Comparison of ENCODE assay signal across 14 cellular contexts in the genomic region with DNA sequence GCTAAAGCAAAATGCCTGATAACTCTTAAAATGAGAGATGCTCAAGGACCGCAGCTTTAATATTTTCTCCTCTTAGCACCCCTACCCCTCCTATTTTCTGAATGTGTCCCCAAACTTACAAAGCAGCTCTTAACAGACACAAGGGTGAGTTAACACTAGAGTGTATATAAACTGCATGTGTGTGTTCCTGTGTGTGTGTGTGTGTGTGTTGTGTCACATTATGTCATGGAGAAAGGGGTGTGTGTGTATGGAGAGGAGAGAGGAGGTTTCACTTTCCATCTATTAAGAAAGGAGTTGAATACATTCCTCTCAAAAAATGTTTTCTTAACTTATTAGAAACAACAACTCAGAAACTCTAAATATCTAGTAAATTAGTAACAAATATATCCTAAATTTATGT. TPM values are rescaled to one million over a fixed set of nuclear protein-coding genes. Genes with fewer than 3 reads are reported as not detected.
DNase-seq lines count a peak whose midpoint lies in the region; ATAC-seq and TF ChIP-seq lines count a peak whose summit lies in the region.
"Had no signal": no experiment of that assay in that cellular context is flagged by ENCODE, and none has a peak within 500 bp of the region (broad histone marks: within the 10 kb centered on the region; RNA-seq: fewer than 3 reads in every experiment).

No MANE protein-coding gene starts in this region.

- H3K36me3 ChIP-seq in HUES64 (ENCODE audit: insufficient read depth, low read length) (no peaks in the 10 kb centered on the region; the same call in 1 of the 2 replicates), smooth muscle cell (ENCODE audit: low read depth) (no peaks in the 10 kb centered on the region)

- H3K4me1 ChIP-seq in HUES64 (ENCODE audit: insufficient read depth, low read length) (peaks cover 35% of the 10 kb centered on the region), smooth muscle cell (ENCODE audit: low read depth) (peaks cover 14% of the 10 kb centered on the region)

- no peaks in the 10 kb centered on the region for H3K79me2 ChIP-seq in smooth muscle cell (ENCODE audit: low read depth)

- H3K9ac ChIP-seq in HUES64 (ENCODE audit: low read depth, low read length): no peak overlapping the region; the same call in 1 of the 2 replicates
- H3K9ac ChIP-seq in smooth muscle cell (ENCODE audit: low read depth): no peak overlapping the region

- H3K4me1 Mint-ChIP-seq in brain (peaks cover 63% of the 10 kb centered on the region), natural killer cell (no peaks in the 10 kb centered on the region)
- H3K4me1 Mint-ChIP-seq: activated CD4-positive, alpha-beta T cell treated with anti-CD3 and anti-CD28 coated beads, Interleukin-2, amount 10 ng/mL, durations not matched to agents 24 days and 14 days had no signal

- ATAC-seq in natural killer cell (no peak), HG03571 (IDR thresholded peaks at IDR 0.05; ENCODE audit: unreplicated experiment) (no peak)

- H3K27me3 Mint-ChIP-seq in brain (peaks cover 14% of the 10 kb centered on the region), natural killer cell (ENCODE audit: low read depth in 2 of 2) (no peaks in the 10 kb centered on the region)

- H3K4me3 Mint-ChIP-seq in brain (peak overlapping the region; percentile 91 to 97 (median 96)), natural killer cell (no peak overlapping the region)
- H3K4me3 Mint-ChIP-seq: activated CD4-positive, alpha-beta T cell treated with anti-CD3 and anti-CD28 coated beads, Interleukin-2, amount 10 ng/mL, durations not matched to agents 24 days and 14 days had no signal

- intact Hi-C loops in natural killer cell (cut with micrococcal nuclease): no loop called here

- DNase-seq in smooth muscle cell (lab: John Stamatoyannopoulos, UW; ENCODE audit: unreplicated experiment) (no peak), natural killer cell (no peak), SK-N-DZ (ENCODE audit: low spot score) (no peak)
- DNase-seq: activated CD4-positive, alpha-beta T cell treated with anti-CD3 and anti-CD28 coated beads, Interleukin-2, amount 10 ng/mL, durations not matched to agents 24 days and 14 days; cortex of kidney; DMS153; hippocampal formation; MM.1S; NCI-H774; small intestine had no signal

- TF ChIP-seq CTCF in brain (conservative IDR thresholded peaks at IDR 0.05) (no peak), smooth muscle cell (IDR thresholded peaks at IDR 0.05; ENCODE audit: borderline replicate concordance, insufficient read depth, poor library complexity, severe bottlenecking) (no peak), natural killer cell (IDR thresholded peaks at IDR 0.05) (no peak)

- no peak overlapping the region for H2AFZ ChIP-seq in smooth muscle cell (ENCODE audit: low read depth)

- H4K20me1 ChIP-seq in smooth muscle cell (ENCODE audit: low read depth): no peaks in the 10 kb centered on the region

- 82% methylated on average over 1 of the region's 1 CpG for WGBS in HUES64
- WGBS in smooth muscle cell (ENCODE audit: low lambda C conversion rate): 97% methylated on average over 1 of the region's 1 CpG

- peak overlapping the region; percentile 91 for H3K4me2 ChIP-seq in smooth muscle cell

- H3K4me3 ChIP-seq in HUES64 (ENCODE audit: low read length): peak overlapping the region; percentile 80
- H3K4me3 ChIP-seq in iPS-11a (ENCODE audit: low read depth, low read length): peak overlapping the region; percentile 63
- peak overlapping the region; percentile 54 for H3K4me3 ChIP-seq in smooth muscle cell

- no peak overlapping the region for H3K27ac ChIP-seq in HUES64 (ENCODE audit: low read depth, low read length)
- no peak overlapping the region for H3K27ac ChIP-seq in smooth muscle cell (ENCODE audit: low read depth)

- H3K27ac Mint-ChIP-seq in brain: peak overlapping the region; percentile 92 to 97 (median 97)
- H3K27ac Mint-ChIP-seq in natural killer cell: no peak overlapping the region
- H3K27ac Mint-ChIP-seq: activated CD4-positive, alpha-beta T cell treated with anti-CD3 and anti-CD28 coated beads, Interleukin-2, amount 10 ng/mL, durations not matched to agents 24 days and 14 days had no signal

- H3K27me3 ChIP-seq in HUES64 (ENCODE audit: insufficient read depth, low read length): peaks cover 17% of the 10 kb centered on the region; the same call in 1 of the 2 replicates
- peaks cover 11% of the 10 kb centered on the region for H3K27me3 ChIP-seq in smooth muscle cell (ENCODE audit: low read depth)

- H3K36me3 Mint-ChIP-seq in brain: peaks cover 31% of the 10 kb centered on the region
- no peaks in the 10 kb centered on the region for H3K36me3 Mint-ChIP-seq in natural killer cell

- H3F3A ChIP-seq in smooth muscle cell (ENCODE audit: low read depth): no peaks in the 10 kb centered on the region

- no peaks in the 10 kb centered on the region for H3K9me3 ChIP-seq in HUES64 (ENCODE audit: insufficient read depth, low read depth, low read length)
- peaks cover 6% of the 10 kb centered on the region for H3K9me3 ChIP-seq in smooth muscle cell (replicated peaks; ENCODE audit: low read depth)

- H3K9me3 Mint-ChIP-seq in brain: peaks cover 4 to 18% (median 15%) of the 10 kb centered on the region in 5 experiments
- H3K9me3 Mint-ChIP-seq in natural killer cell: peaks cover 8 to 9% of the 10 kb centered on the region in 2 donors
- H3K9me3 Mint-ChIP-seq: activated CD4-positive, alpha-beta T cell treated with anti-CD3 and anti-CD28 coated beads, Interleukin-2, amount 10 ng/mL, durations not matched to agents 24 days and 14 days had no signal

RNA-seq across cellular contexts. Expression of a gene that starts 1.2 kb away (rescaled TPM):
- 97.8 TPM for polyA plus RNA-seq in HUES64 (2013, experiment 1 of 2)
- 177 TPM for polyA plus RNA-seq in HUES64 (2013, experiment 2 of 2)
- 169 TPM for polyA plus RNA-seq in brain (ENCODE audit: insufficient read depth, low read depth, low replicate concordance)
- total RNA-seq in smooth muscle cell: 15.1 and 15.5 TPM in 2 replicates
- polyA plus RNA-seq in smooth muscle cell: 8.9 and 15.1 TPM in 2 replicates
- total RNA-seq in natural killer cell: not detected
- polyA plus RNA-seq in SK-N-DZ (2014; cell fraction: cytosol; rRNA removed): 20.9 and 22.6 TPM in 2 replicates
- polyA plus RNA-seq in SK-N-DZ (2014; cell fraction: nucleus; rRNA removed): 14.9 and 16.4 TPM in 2 replicates
- total RNA-seq: activated CD4-positive, alpha-beta T cell treated with anti-CD3 and anti-CD28 coated beads, Interleukin-2, amount 10 ng/mL, durations not matched to agents 24 days and 14 days had no signal

Comparison
In these comparisons a context has a peak if more than half of its experiments do, and no peak if none do; other contexts are left out.
1. H3K27ac Mint-ChIP-seq: peak in brain (5 of 5); none in natural killer cell (0 of 2).
2. RNA of a gene that starts 1.2 kb away (total RNA-seq): 15.1 to 15.5 TPM in smooth muscle cell; not detected in natural killer cell; every median in the first group is over 10 times any median in the second.
3. Peak in every context shown above with its lines, with median percentiles within 50 percentile points of each other: H3K4me3 ChIP-seq.